In genomic region chr15:30625436-30626193, GRCh38 we compare ENCODE assay signal across 8 cellular contexts.
DNase-seq lines count a peak whose midpoint lies in the region; FAIRE-seq and TF ChIP-seq lines count a peak whose summit lies in the region.
"Not testable (repeated sequence)": the region's sequence is repeated elsewhere in the genome, so short reads cannot be mapped to it uniquely, and the experiment has no call there.

TSS of gene ARHGAP11B (plus strand) at chr15:30626128.

- H3K27me3 Mint-ChIP-seq in HFFc6 (ENCODE audit: insufficient read depth) = not testable (repeated sequence)

- in situ Hi-C loops in GM13976 (cut with MboI; ENCODE audit: low sequenced_read_pairs, unreplicated experiment) = loop anchor here (25.0 kb wide), 1 partner anchor 1987 kb away; the partner anchor contains the start of gene ARHGAP11A

- H3K36me3 ChIP-seq in duodenal mucosa (ENCODE audit: control insufficient read depth in 1 of 2, insufficient read depth in 2 of 2, low read length in 2 of 2); kidney (ENCODE audit: control insufficient read depth in 1 of 2, insufficient read depth in 2 of 2, low read length in 2 of 2); skeletal muscle satellite cell (ENCODE audit: insufficient read depth, low read length); uterus: not testable (repeated sequence)

- H3K4me3 Mint-ChIP-seq in HFFc6 = peak within 1 kb of the TSS; percentile 97

- peak; percentile 8 for FAIRE-seq in kidney (lab: Jason Lieb, UNC)

- H3K4me3 ChIP-seq in duodenal mucosa (ENCODE audit: low read depth in 1 of 2, low read length in 2 of 2) = peak within 1 kb of the TSS; percentile 55 to 57
- peak within 1 kb of the TSS; percentile 76 to 86 for H3K4me3 ChIP-seq in kidney (ENCODE audit: low read length in 2 of 2)
- peak within 1 kb of the TSS; percentile 70 for H3K4me3 ChIP-seq in skeletal muscle satellite cell (ENCODE audit: low read length)
- peak within 1 kb of the TSS; percentile 55 to 65 for H3K4me3 ChIP-seq in uterus

- not testable (repeated sequence) for H3K27me3 ChIP-seq in duodenal mucosa (ENCODE audit: control insufficient read depth in 1 of 2, insufficient read depth in 2 of 2, low read length in 2 of 2); skeletal muscle satellite cell (ENCODE audit: control insufficient read depth, insufficient read depth, low read length); uterus

- DNase-seq in GM13976 (ENCODE audit: low spot score) (peak; percentile 82), HFFc6 (peak; percentile 97), LHCN-M2 (ENCODE audit: low read depth) (peak; percentile 99), kidney (peak; percentile 95), uterus (peak; percentile 82 to 90)
- DNase-seq in activated CD8-positive, alpha-beta memory T cell treated with anti-CD3 and anti-CD28 coated beads for 48 hours (ENCODE audit: low read depth in 2 of 3, low spot score in 2 of 3) = peak; percentile 72 to 88 (median 87)

- H3K27ac Mint-ChIP-seq in HFFc6 = peak within 1 kb of the TSS; percentile 93

- peaks cover 18% of the 10 kb centered on the region for H3K4me1 Mint-ChIP-seq in HFFc6 (ENCODE audit: low read depth)

- peaks cover 14% of the 10 kb centered on the region for H3K36me3 Mint-ChIP-seq in HFFc6 (ENCODE audit: low read depth)

- not testable (repeated sequence) for TF ChIP-seq CTCF in GM13976 (IDR thresholded peaks at IDR 0.05; ENCODE audit: borderline replicate concordance, control extremely low read depth, extremely low read depth, insufficient read depth, missing control alignments); kidney (IDR thresholded peaks at IDR 0.05; ENCODE audit: borderline replicate concordance, extremely low read depth, insufficient read depth); uterus (IDR thresholded peaks at IDR 0.05)
- TF ChIP-seq CTCF in HFFc6 (IDR thresholded peaks at IDR 0.05) = peak; percentile 36

- intact Hi-C loops in kidney (cut with DNase I); uterus (cut with DNase I; ENCODE audit: low total_unique reads): not testable (repeated sequence)

- peak in 1 of 2 donors; percentile 15 for TF ChIP-seq POLR2A in uterus (IDR thresholded peaks at IDR 0.05)

- not testable (repeated sequence) for H3K4me1 ChIP-seq in duodenal mucosa (ENCODE audit: control insufficient read depth in 1 of 2, insufficient read depth in 2 of 2, low read length in 2 of 2); kidney (ENCODE audit: control insufficient read depth in 1 of 2, insufficient read depth in 1 of 2, low read depth in 1 of 2, low read length in 2 of 2); skeletal muscle satellite cell (ENCODE audit: control insufficient read depth, insufficient read depth, low read length); uterus

- H3K9me3 ChIP-seq in duodenal mucosa (ENCODE audit: control insufficient read depth in 1 of 2, low read length in 2 of 2); kidney (ENCODE audit: control insufficient read depth in 1 of 2, low read length in 2 of 2); skeletal muscle satellite cell (replicated peaks; ENCODE audit: low read length); uterus: not testable (repeated sequence)

- peak within 1 kb of the TSS; percentile 43 to 66 for H3K9ac ChIP-seq in duodenal mucosa (ENCODE audit: low read depth in 1 of 2, low read length in 2 of 2)
- H3K9ac ChIP-seq in kidney (ENCODE audit: low read length in 2 of 2) = peak within 1 kb of the TSS in 1 of 2 donors; percentile 78
- peak within 1 kb of the TSS; percentile 88 for H3K9ac ChIP-seq in skeletal muscle satellite cell (ENCODE audit: low read depth, low read length)

- peak within 1 kb of the TSS; percentile 76 for H3K4me2 ChIP-seq in skeletal muscle satellite cell (ENCODE audit: low read length)

- H3K27ac ChIP-seq in duodenal mucosa (ENCODE audit: low read depth, low read length) (peak within 1 kb of the TSS; percentile 71), kidney (ENCODE audit: low read depth in 2 of 2, low read length in 2 of 2) (peak within 1 kb of the TSS; percentile 74 to 93), uterus (peak within 1 kb of the TSS; percentile 83 to 90)

- H3K9me3 Mint-ChIP-seq in HFFc6 = not testable (repeated sequence)

Comparison
In these comparisons a context has a peak if more than half of its experiments do, and no peak if none do; other contexts are left out.
1. Peak in every context shown above with its lines: DNase-seq, H3K4me3 ChIP-seq and H3K27ac ChIP-seq.